ENCODE assay signal across 8 cellular contexts in the genomic region with DNA sequence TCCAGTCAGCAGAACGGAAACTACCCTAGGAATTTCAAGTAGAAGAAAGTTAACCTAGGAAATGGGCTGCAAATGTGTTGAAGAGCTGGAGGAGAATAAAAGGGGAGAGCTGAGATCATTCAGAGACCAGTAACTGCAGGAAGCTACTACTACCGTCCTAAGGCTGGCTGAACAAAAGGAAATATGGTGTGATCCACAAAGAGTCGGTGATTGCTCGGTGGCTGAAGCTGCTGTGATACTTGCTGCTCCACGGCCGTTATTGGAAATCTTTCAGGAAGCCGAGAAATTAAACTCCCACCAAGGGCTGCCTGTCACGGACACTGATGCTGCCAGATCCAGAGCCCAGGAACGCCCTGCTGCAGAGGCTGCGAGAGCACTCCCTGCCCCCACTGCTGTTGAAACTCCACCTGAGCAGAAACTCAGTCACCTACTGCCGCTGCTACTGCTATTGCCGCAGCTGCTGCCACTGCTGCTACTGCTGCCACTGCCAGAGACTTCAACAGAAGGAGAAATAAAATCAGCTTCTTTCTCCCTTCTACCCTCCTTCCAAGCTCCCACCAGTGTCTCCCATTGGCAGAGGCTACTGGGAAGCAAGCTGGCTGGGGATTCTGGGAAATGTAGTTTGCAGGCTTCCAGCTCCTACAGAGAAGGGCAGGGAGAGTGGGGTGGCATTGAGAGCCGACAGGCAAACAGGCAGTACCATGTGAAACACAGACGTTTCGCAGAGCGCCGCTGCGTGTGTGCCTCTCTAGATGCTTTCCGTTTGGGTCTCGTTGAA.
A peak's percentile ranks its signal among the peaks of the same experiment; 100 is the strongest.
DNase-seq lines count a peak whose midpoint lies in the region; ATAC-seq and TF ChIP-seq lines count a peak whose summit lies in the region.

No MANE protein-coding gene starts in this region.

- ATAC-seq in GM18909 (IDR thresholded peaks at IDR 0.05; ENCODE audit: poor library complexity, unreplicated experiment): peak; percentile 40
- ATAC-seq in HG03432 (IDR thresholded peaks at IDR 0.05; ENCODE audit: unreplicated experiment): peak; percentile 47
- ATAC-seq in activated CD8-positive, alpha-beta T cell treated with anti-CD3 and anti-CD28 coated beads, Interleukin-2, amount 10 ng/mL, durations not matched to agents 7 days and 5 days: peak; percentile 86
- ATAC-seq in lung (ENCODE audit: insufficient read depth, low FRiP score): peak; percentile 70

- peak overlapping the region; percentile 81 for H3K4me3 Mint-ChIP-seq in activated CD8-positive, alpha-beta T cell treated with anti-CD3 and anti-CD28 coated beads, Interleukin-2, amount 10 ng/mL, durations not matched to agents 7 days and 5 days
- peak overlapping the region; percentile 79 for H3K4me3 Mint-ChIP-seq in endodermal cell

- H3K27ac Mint-ChIP-seq in activated CD8-positive, alpha-beta T cell treated with anti-CD3 and anti-CD28 coated beads, Interleukin-2, amount 10 ng/mL, durations not matched to agents 7 days and 5 days: peak overlapping the region; percentile 86
- H3K27ac Mint-ChIP-seq in endodermal cell: peak overlapping the region; percentile 90

- no peaks in the 10 kb centered on the region for H3K9me3 Mint-ChIP-seq in activated CD8-positive, alpha-beta T cell treated with anti-CD3 and anti-CD28 coated beads, Interleukin-2, amount 10 ng/mL, durations not matched to agents 7 days and 5 days (ENCODE audit: insufficient read depth)
- no peaks in the 10 kb centered on the region for H3K9me3 Mint-ChIP-seq in endodermal cell

- WGBS in endodermal cell (ENCODE audit: insufficient coverage in 1 of 2, insufficient read length in 1 of 2), 2 experiments: 13 to 19% methylated on average over 15 to 19 of the region's 20 CpGs
- WGBS in lung, 2 donors: 5 to 8% methylated on average over 20 of the region's 20 CpGs

- H3K36me3 Mint-ChIP-seq in activated CD8-positive, alpha-beta T cell treated with anti-CD3 and anti-CD28 coated beads, Interleukin-2, amount 10 ng/mL, durations not matched to agents 7 days and 5 days (ENCODE audit: low read depth): no peaks in the 10 kb centered on the region
- no peaks in the 10 kb centered on the region for H3K36me3 Mint-ChIP-seq in endodermal cell (ENCODE audit: low read depth)

- no peak for DNase-seq in AG09309 (ENCODE audit: low read depth)
- DNase-seq in NCI-H526 treated with DMSO at 0.1 percent for 48 hours (lab: John Stamatoyannopoulos, UW): peak; percentile 72
- DNase-seq in activated CD8-positive, alpha-beta T cell treated with anti-CD3 and anti-CD28 coated beads, Interleukin-2, amount 10 ng/mL, durations not matched to agents 7 days and 5 days: peak; percentile 66
- DNase-seq in endodermal cell: peak; percentile 92
- peak; percentile 78 for DNase-seq in lung (ENCODE audit: low spot score)
- peak; percentile 59 for DNase-seq in stimulated activated CD8-positive, alpha-beta memory T cell treated with anti-CD3 and anti-CD28 coated beads, Interleukin-4, amount 100 ng/mL, for 48 hours

- CTCF ChIA-PET in activated CD8-positive, alpha-beta T cell treated with anti-CD3 and anti-CD28 coated beads, Interleukin-2, amount 10 ng/mL, durations not matched to agents 7 days and 5 days (lab: Charles Lee): interaction anchor here (0.7 to 2.5 kb wide), 8 partner anchors 8 to 79 kb away, joined by 3 to 11 read pairs (median 4); no protein-coding TSS in a partner anchor

- H3K36me3 ChIP-seq in endodermal cell (ENCODE audit: control insufficient read depth, insufficient read depth, low read length) (no peaks in the 10 kb centered on the region), lung (ENCODE audit: control insufficient read depth in 2 of 2, insufficient read depth in 2 of 2, low read length in 2 of 2) (no peaks in the 10 kb centered on the region)

- H3K9me3 ChIP-seq in endodermal cell (ENCODE audit: control insufficient read depth, low read length) (no peaks in the 10 kb centered on the region), lung (ENCODE audit: control insufficient read depth in 2 of 2, insufficient read depth in 1 of 2, low read length in 1 of 2) (no peaks in the 10 kb centered on the region)

- H3K27ac ChIP-seq in endodermal cell (ENCODE audit: low read depth, low read length): peak overlapping the region; percentile 45
- peak overlapping the region; percentile 76 to 90 for H3K27ac ChIP-seq in lung (ENCODE audit: low read depth in 1 of 2, low read length in 1 of 2)

- POLR2A ChIA-PET in activated CD8-positive, alpha-beta T cell treated with anti-CD3 and anti-CD28 coated beads, Interleukin-2, amount 10 ng/mL, durations not matched to agents 7 days and 5 days (lab: Charles Lee): interaction anchor here (1.0 to 1.3 kb wide), 6 partner anchors 8 to 60 kb away, joined by 3 to 4 read pairs (median 3); no protein-coding TSS in a partner anchor

- no peaks in the 10 kb centered on the region for H3K27me3 Mint-ChIP-seq in activated CD8-positive, alpha-beta T cell treated with anti-CD3 and anti-CD28 coated beads, Interleukin-2, amount 10 ng/mL, durations not matched to agents 7 days and 5 days (ENCODE audit: low read depth)
- H3K27me3 Mint-ChIP-seq in endodermal cell (ENCODE audit: insufficient read depth): no peaks in the 10 kb centered on the region

- H3K27me3 ChIP-seq in endodermal cell (ENCODE audit: control insufficient read depth, insufficient read depth, low read length, poor library complexity, severe bottlenecking) (no peaks in the 10 kb centered on the region), lung (ENCODE audit: control insufficient read depth, insufficient read depth) (no peaks in the 10 kb centered on the region)

- H3K4me1 Mint-ChIP-seq in activated CD8-positive, alpha-beta T cell treated with anti-CD3 and anti-CD28 coated beads, Interleukin-2, amount 10 ng/mL, durations not matched to agents 7 days and 5 days (ENCODE audit: low read depth): peaks cover 27% of the 10 kb centered on the region
- H3K4me1 Mint-ChIP-seq in endodermal cell: peaks cover 23% of the 10 kb centered on the region

- H3K4me1 ChIP-seq in endodermal cell (ENCODE audit: control insufficient read depth, insufficient read depth, low read length): peaks cover 12% of the 10 kb centered on the region
- H3K4me1 ChIP-seq in lung (ENCODE audit: control insufficient read depth in 2 of 2, insufficient read depth in 2 of 2, low read length in 2 of 2): peaks cover 16 to 17% of the 10 kb centered on the region in 2 donors

- peak overlapping the region; percentile 48 for H3K9ac ChIP-seq in endodermal cell (ENCODE audit: extremely low read depth, low read length, poor library complexity, severe bottlenecking)

- H3K4me3 ChIP-seq in AG09309 (ENCODE audit: control insufficient read depth, low read depth, low read length): peak overlapping the region; percentile 78
- peak overlapping the region; percentile 91 for H3K4me3 ChIP-seq in endodermal cell (ENCODE audit: low read length)
- peak overlapping the region; percentile 72 for H3K4me3 ChIP-seq in lung

- TF ChIP-seq CTCF in AG09309 (IDR thresholded peaks at IDR 0.05; ENCODE audit: control insufficient read depth, insufficient read depth, low read depth, low read length, missing control alignments): no peak
- TF ChIP-seq CTCF in endodermal cell (conservative IDR thresholded peaks at IDR 0.05): no peak
- no peak for TF ChIP-seq CTCF in lung (IDR thresholded peaks at IDR 0.05; ENCODE audit: control extremely low read depth, extremely low read depth)
